ENCODE assay signal across 1 cellular context in the genomic region with DNA sequence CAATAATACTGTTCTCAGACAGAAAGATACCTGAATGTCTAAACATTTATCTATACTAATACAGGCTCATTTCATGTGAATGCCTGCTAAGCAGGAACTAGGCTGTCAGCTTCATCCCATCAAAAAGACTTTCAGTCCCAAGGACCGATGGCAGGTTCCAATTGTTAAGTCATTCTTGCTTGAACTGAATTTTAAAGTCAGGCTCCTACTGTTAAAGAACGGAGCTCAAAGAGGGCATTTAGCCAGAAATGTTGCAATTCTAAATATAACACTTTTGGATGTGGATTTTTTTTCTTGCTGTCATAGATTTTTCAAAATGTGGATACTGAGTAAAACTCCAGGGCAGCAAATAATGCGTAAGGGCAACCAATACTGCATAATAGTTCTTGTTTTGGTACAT.
TF ChIP-seq lines count a peak whose summit lies in the region.

No MANE protein-coding gene starts in this region.

TF ChIP-seq in GM23338, 12 proteins besides CTCF, POLR2A, EP300 and RAD21 (continued from another document):
- TF ChIP-seq, protein P1, sequence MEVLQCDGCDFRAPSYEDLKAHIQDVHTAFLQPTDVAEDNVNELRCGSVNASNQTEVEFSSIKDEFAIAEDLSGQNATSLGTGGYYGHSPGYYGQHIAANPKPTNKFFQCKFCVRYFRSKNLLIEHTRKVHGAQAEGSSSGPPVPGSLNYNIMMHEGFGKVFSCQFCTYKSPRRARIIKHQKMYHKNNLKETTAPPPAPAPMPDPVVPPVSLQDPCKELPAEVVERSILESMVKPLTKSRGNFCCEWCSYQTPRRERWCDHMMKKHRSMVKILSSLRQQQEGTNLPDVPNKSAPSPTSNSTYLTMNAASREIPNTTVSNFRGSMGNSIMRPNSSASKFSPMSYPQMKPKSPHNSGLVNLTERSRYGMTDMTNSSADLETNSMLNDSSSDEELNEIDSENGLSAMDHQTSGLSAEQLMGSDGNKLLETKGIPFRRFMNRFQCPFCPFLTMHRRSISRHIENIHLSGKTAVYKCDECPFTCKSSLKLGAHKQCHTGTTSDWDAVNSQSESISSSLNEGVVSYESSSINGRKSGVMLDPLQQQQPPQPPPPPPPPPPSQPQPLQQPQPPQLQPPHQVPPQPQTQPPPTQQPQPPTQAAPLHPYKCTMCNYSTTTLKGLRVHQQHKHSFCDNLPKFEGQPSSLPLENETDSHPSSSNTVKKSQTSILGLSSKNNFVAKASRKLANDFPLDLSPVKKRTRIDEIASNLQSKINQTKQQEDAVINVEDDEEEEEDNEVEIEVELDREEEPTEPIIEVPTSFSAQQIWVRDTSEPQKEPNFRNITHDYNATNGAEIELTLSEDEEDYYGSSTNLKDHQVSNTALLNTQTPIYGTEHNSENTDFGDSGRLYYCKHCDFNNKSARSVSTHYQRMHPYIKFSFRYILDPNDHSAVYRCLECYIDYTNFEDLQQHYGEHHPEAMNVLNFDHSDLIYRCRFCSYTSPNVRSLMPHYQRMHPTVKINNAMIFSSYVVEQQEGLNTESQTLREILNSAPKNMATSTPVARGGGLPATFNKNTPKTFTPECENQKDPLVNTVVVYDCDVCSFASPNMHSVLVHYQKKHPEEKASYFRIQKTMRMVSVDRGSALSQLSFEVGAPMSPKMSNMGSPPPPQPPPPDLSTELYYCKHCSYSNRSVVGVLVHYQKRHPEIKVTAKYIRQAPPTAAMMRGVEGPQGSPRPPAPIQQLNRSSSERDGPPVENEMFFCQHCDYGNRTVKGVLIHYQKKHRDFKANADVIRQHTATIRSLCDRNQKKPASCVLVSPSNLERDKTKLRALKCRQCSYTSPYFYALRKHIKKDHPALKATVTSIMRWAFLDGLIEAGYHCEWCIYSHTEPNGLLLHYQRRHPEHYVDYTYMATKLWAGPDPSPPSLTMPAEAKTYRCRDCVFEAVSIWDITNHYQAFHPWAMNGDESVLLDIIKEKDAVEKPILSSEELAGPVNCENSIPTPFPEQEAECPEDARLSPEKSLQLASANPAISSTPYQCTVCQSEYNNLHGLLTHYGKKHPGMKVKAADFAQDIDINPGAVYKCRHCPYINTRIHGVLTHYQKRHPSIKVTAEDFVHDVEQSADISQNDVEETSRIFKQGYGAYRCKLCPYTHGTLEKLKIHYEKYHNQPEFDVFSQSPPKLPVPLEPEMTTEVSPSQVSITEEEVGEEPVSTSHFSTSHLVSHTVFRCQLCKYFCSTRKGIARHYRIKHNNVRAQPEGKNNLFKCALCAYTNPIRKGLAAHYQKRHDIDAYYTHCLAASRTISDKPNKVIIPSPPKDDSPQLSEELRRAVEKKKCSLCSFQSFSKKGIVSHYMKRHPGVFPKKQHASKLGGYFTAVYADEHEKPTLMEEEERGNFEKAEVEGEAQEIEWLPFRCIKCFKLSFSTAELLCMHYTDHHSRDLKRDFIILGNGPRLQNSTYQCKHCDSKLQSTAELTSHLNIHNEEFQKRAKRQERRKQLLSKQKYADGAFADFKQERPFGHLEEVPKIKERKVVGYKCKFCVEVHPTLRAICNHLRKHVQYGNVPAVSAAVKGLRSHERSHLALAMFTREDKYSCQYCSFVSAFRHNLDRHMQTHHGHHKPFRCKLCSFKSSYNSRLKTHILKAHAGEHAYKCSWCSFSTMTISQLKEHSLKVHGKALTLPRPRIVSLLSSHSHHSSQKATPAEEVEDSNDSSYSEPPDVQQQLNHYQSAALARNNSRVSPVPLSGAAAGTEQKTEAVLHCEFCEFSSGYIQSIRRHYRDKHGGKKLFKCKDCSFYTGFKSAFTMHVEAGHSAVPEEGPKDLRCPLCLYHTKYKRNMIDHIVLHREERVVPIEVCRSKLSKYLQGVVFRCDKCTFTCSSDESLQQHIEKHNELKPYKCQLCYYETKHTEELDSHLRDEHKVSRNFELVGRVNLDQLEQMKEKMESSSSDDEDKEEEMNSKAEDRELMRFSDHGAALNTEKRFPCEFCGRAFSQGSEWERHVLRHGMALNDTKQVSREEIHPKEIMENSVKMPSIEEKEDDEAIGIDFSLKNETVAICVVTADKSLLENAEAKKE (CRISPR knock-in tag; IDR thresholded peaks at IDR 0.05), result no peak
- TF ChIP-seq EZH2 (IDR thresholded peaks at IDR 0.05; ENCODE audit: low read depth, unreplicated experiment) (no peak), NANOG (IDR thresholded peaks at IDR 0.05; ENCODE audit: borderline replicate concordance) (no peak), ZNF331 (CRISPR knock-in tag; IDR thresholded peaks at IDR 0.05; ENCODE audit: low read depth) (no peak), POLR2AphosphoS5 (IDR thresholded peaks at IDR 0.05; ENCODE audit: low read depth) (no peak)
- TF ChIP-seq, protein P2, sequence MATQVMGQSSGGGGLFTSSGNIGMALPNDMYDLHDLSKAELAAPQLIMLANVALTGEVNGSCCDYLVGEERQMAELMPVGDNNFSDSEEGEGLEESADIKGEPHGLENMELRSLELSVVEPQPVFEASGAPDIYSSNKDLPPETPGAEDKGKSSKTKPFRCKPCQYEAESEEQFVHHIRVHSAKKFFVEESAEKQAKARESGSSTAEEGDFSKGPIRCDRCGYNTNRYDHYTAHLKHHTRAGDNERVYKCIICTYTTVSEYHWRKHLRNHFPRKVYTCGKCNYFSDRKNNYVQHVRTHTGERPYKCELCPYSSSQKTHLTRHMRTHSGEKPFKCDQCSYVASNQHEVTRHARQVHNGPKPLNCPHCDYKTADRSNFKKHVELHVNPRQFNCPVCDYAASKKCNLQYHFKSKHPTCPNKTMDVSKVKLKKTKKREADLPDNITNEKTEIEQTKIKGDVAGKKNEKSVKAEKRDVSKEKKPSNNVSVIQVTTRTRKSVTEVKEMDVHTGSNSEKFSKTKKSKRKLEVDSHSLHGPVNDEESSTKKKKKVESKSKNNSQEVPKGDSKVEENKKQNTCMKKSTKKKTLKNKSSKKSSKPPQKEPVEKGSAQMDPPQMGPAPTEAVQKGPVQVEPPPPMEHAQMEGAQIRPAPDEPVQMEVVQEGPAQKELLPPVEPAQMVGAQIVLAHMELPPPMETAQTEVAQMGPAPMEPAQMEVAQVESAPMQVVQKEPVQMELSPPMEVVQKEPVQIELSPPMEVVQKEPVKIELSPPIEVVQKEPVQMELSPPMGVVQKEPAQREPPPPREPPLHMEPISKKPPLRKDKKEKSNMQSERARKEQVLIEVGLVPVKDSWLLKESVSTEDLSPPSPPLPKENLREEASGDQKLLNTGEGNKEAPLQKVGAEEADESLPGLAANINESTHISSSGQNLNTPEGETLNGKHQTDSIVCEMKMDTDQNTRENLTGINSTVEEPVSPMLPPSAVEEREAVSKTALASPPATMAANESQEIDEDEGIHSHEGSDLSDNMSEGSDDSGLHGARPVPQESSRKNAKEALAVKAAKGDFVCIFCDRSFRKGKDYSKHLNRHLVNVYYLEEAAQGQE (IDR thresholded peaks at IDR 0.05; ENCODE audit: unreplicated experiment), result no peak
